Comparison of ENCODE assay signal across 9 cellular contexts in genomic region chr2:146927080-146927714, GRCh38.
DNase-seq lines count a peak whose midpoint lies in the region; ATAC-seq, FAIRE-seq and TF ChIP-seq lines count a peak whose summit lies in the region.
"Had no signal": no experiment of that assay in that cellular context is flagged by ENCODE, and none has a peak within 500 bp of the region (broad histone marks: within the 10 kb centered on the region; RNA-seq: fewer than 3 reads in every experiment).

No MANE protein-coding gene starts in this region.

- no peak for FAIRE-seq in GM12891 (lab: Jason Lieb, UNC)

- H3K4me3 ChIP-seq in adrenal gland (no peak overlapping the region), spleen (no peak overlapping the region)
- H3K4me3 ChIP-seq: SJSA1 had no signal

- H3K4me3 Mint-ChIP-seq in activated T-helper 17 cell treated with anti-CD3 and anti-CD28 coated beads, Interleukin-2, amount 50 U/mL, for 72 hours, result no peak overlapping the region

- H3K4me1 ChIP-seq in adrenal gland (replicated peaks in 1 of 2) (no peaks in the 10 kb centered on the region), spleen (no peaks in the 10 kb centered on the region)
- H3K4me1 ChIP-seq: SJSA1 had no signal

- peak in 4 of 6 experiments; percentile 15 to 50 (median 47) for TF ChIP-seq CTCF in adrenal gland (IDR thresholded peaks at IDR 0.05)
- peak in 7 of 11 experiments; percentile 24 to 58 (median 43) for TF ChIP-seq CTCF in spleen (IDR thresholded peaks at IDR 0.05 in 8 of 11, conservative IDR thresholded peaks at IDR 0.05 in 3 of 11)

- peaks cover 14% of the 10 kb centered on the region for H3K27me3 Mint-ChIP-seq in activated T-helper 17 cell treated with anti-CD3 and anti-CD28 coated beads, Interleukin-2, amount 50 U/mL, for 72 hours

- DNase-seq in GM03348 (ENCODE audit: low spot score), result peak; percentile 79
- peak; percentile 74 for DNase-seq in LHCN-M2 (ENCODE audit: low read depth)
- DNase-seq in adrenal gland, result peak; percentile 14 to 63 (median 19)
- peak; percentile 35 for DNase-seq in iPS DF 19.7 (ENCODE audit: low read depth, low spot score)
- DNase-seq in spleen, result no peak
- DNase-seq in GM12891 (ENCODE audit: insufficient read length, low spot score), result no peak

- no peak for TF ChIP-seq POLR2A in adrenal gland (IDR thresholded peaks at IDR 0.05)
- TF ChIP-seq POLR2A in spleen (IDR thresholded peaks at IDR 0.05), result no peak
- no peak for TF ChIP-seq POLR2A in GM12891 (IDR thresholded peaks at IDR 0.05; ENCODE audit: low read depth, low read length)

- H3K9me3 Mint-ChIP-seq in activated T-helper 17 cell treated with anti-CD3 and anti-CD28 coated beads, Interleukin-2, amount 50 U/mL, for 72 hours, result no peaks in the 10 kb centered on the region

- H3K4me1 Mint-ChIP-seq in activated T-helper 17 cell treated with anti-CD3 and anti-CD28 coated beads, Interleukin-2, amount 50 U/mL, for 72 hours, result no peaks in the 10 kb centered on the region

- WGBS in adrenal gland, 4 donors, result 15 to 24% (median 21%) methylated on average over 3 of the region's 3 CpGs
- 14 to 41% (median 37%) methylated on average over 3 of the region's 3 CpGs for WGBS in spleen, 5 donors

- H3K36me3 ChIP-seq in adrenal gland (replicated peaks in 1 of 2) (no peaks in the 10 kb centered on the region), spleen (no peaks in the 10 kb centered on the region)
- H3K36me3 ChIP-seq: SJSA1 had no signal

- ATAC-seq in GM21447 (IDR thresholded peaks at IDR 0.05; ENCODE audit: unreplicated experiment), result no peak
- no peak for ATAC-seq in activated T-helper 17 cell treated with anti-CD3 and anti-CD28 coated beads, Interleukin-2, amount 50 U/mL, for 72 hours (replicated peaks)

- intact Hi-C loops in adrenal gland (cut with DNase I), result no loop called here
- intact Hi-C loops in spleen (cut with DNase I; ENCODE audit: low total_unique reads), result no loop called here

- H3K27ac ChIP-seq in adrenal gland (no peak overlapping the region), spleen (no peak overlapping the region)
- H3K27ac ChIP-seq: SJSA1 had no signal

- H3K9me3 ChIP-seq in adrenal gland (replicated peaks in 1 of 3) (no peaks in the 10 kb centered on the region), spleen (no peaks in the 10 kb centered on the region)
- H3K9me3 ChIP-seq: SJSA1 had no signal

- no peaks in the 10 kb centered on the region for H3K36me3 Mint-ChIP-seq in activated T-helper 17 cell treated with anti-CD3 and anti-CD28 coated beads, Interleukin-2, amount 50 U/mL, for 72 hours (ENCODE audit: low read depth)

- H3K27ac Mint-ChIP-seq in activated T-helper 17 cell treated with anti-CD3 and anti-CD28 coated beads, Interleukin-2, amount 50 U/mL, for 72 hours, result no peak overlapping the region

- no peaks in the 10 kb centered on the region for H3K27me3 ChIP-seq in adrenal gland
- no peaks in the 10 kb centered on the region for H3K27me3 ChIP-seq in spleen (replicated peaks in 1 of 7)
- H3K27me3 ChIP-seq: SJSA1 had no signal

TF ChIP-seq in GM12891, 5 proteins besides CTCF, POLR2A, EP300 and RAD21:
- no peak for TF ChIP-seq SPI1 (IDR thresholded peaks at IDR 0.05; ENCODE audit: low read depth, low read length)
- TF ChIP-seq PAX5 (IDR thresholded peaks at IDR 0.05; ENCODE audit: insufficient read depth, low read length, severe bottlenecking), result no peak
- no peak for TF ChIP-seq POLR2AphosphoS5 (IDR thresholded peaks at IDR 0.05; ENCODE audit: low read depth, low read length)
- no peak for TF ChIP-seq POU2F2 (IDR thresholded peaks at IDR 0.05; ENCODE audit: low read depth, low read length)
- no peak for TF ChIP-seq TAF1 (IDR thresholded peaks at IDR 0.05; ENCODE audit: low read depth, low read length)
TF ChIP-seq in GM12891: peak in this region for 0.

Comparison
In these comparisons a context has a peak if more than half of its experiments do, and no peak if none do; other contexts are left out.
1. DNase-seq: peak in GM03348 (single experiment), LHCN-M2 (single experiment), adrenal gland (7 of 7) and iPS DF 19.7 (single experiment); none in spleen (single experiment) and GM12891 (single experiment).